Comparison of ENCODE assay signal across 18 cellular contexts in genomic region chr6:137704802-137705165, GRCh38.
DNase-seq lines count a peak whose midpoint lies in the region; ATAC-seq and TF ChIP-seq lines count a peak whose summit lies in the region.
"Had no signal": no experiment of that assay in that cellular context is flagged by ENCODE, and none has a peak within 500 bp of the region (broad histone marks: within the 10 kb centered on the region; RNA-seq: fewer than 3 reads in every experiment).

No MANE protein-coding gene starts in this region.

- ATAC-seq in activated naive CD8-positive, alpha-beta T cell treated with anti-CD3 and anti-CD28 coated beads, Interleukin-2, amount 50 U/mL, for 24 hours, result no peak
- ATAC-seq in GM23338 (peak; percentile 60), WTC11 (peak; percentile 29; the same call in 1 of the 2 replicates)
- ATAC-seq: activated CD8-positive, alpha-beta T cell treated with anti-CD3 and anti-CD28 coated beads, Interleukin-2, amount 10 ng/mL, durations not matched to agents 7 days and 5 days had no signal

- H4K20me1 ChIP-seq in GM23338 (replicated peaks; ENCODE audit: insufficient read depth), result no peaks in the 10 kb centered on the region; the same call in 1 of the 2 replicates
- no peaks in the 10 kb centered on the region for H4K20me1 ChIP-seq in smooth muscle cell (ENCODE audit: low read depth)

- H3K27ac Mint-ChIP-seq in activated naive CD8-positive, alpha-beta T cell treated with anti-CD3 and anti-CD28 coated beads, Interleukin-2, amount 50 U/mL, for 24 hours, result peak overlapping the region; percentile 71
- no peak overlapping the region for H3K27ac Mint-ChIP-seq in activated naive CD8-positive, alpha-beta T cell treated with anti-CD3 and anti-CD28 coated beads for 36 hours
- no peak overlapping the region for H3K27ac Mint-ChIP-seq in GM23338
- no peak overlapping the region for H3K27ac Mint-ChIP-seq in WTC11
- H3K27ac Mint-ChIP-seq: activated CD8-positive, alpha-beta T cell treated with anti-CD3 and anti-CD28 coated beads, Interleukin-2, amount 10 ng/mL, durations not matched to agents 7 days and 5 days; activated naive CD4-positive, alpha-beta T cell treated with anti-CD3 and anti-CD28 coated beads, Interleukin-2, amount 10 ng/mL, durations not matched to agents 7 days and 5 days had no signal

- H3K9me2 ChIP-seq in GM23338 (ENCODE audit: insufficient read depth), result no peaks in the 10 kb centered on the region

- CTCF ChIA-PET in WTC11 (lab: Charles Lee), result interaction anchor here (0.6 to 2.2 kb wide), 25 partner anchors 8 to 400 kb away, joined by 3 to 17 read pairs (median 4); no protein-coding TSS in a partner anchor

- no peak overlapping the region for H3K4me3 ChIP-seq in GM23338
- H3K4me3 ChIP-seq in smooth muscle cell, result no peak overlapping the region
- H3K4me3 ChIP-seq: ascending aorta, dorsolateral prefrontal cortex, spleen, upper lobe of left lung had no signal

- H3K27ac ChIP-seq in GM23338 (ENCODE audit: low read depth), result no peak overlapping the region
- no peak overlapping the region for H3K27ac ChIP-seq in smooth muscle cell (ENCODE audit: low read depth)
- H3K27ac ChIP-seq: ascending aorta, C4-2B, dorsolateral prefrontal cortex, spleen, upper lobe of left lung had no signal

- peaks cover 2% of the 10 kb centered on the region for H3K36me3 Mint-ChIP-seq in activated naive CD8-positive, alpha-beta T cell treated with anti-CD3 and anti-CD28 coated beads, Interleukin-2, amount 50 U/mL, for 24 hours (ENCODE audit: low read depth)
- H3K36me3 Mint-ChIP-seq in activated naive CD8-positive, alpha-beta T cell treated with anti-CD3 and anti-CD28 coated beads for 36 hours, result peaks cover 9% of the 10 kb centered on the region
- no peaks in the 10 kb centered on the region for H3K36me3 Mint-ChIP-seq in GM23338 (ENCODE audit: low read depth)
- no peaks in the 10 kb centered on the region for H3K36me3 Mint-ChIP-seq in WTC11

- H3K4me1 ChIP-seq in GM23338 (ENCODE audit: insufficient read depth) (no peaks in the 10 kb centered on the region), smooth muscle cell (ENCODE audit: low read depth) (no peaks in the 10 kb centered on the region)

- H3K9me3 ChIP-seq in smooth muscle cell (replicated peaks; ENCODE audit: low read depth), result no peaks in the 10 kb centered on the region
- H3K9me3 ChIP-seq: ascending aorta, spleen, upper lobe of left lung had no signal

- no peak overlapping the region for H3K4me3 Mint-ChIP-seq in activated naive CD8-positive, alpha-beta T cell treated with anti-CD3 and anti-CD28 coated beads, Interleukin-2, amount 50 U/mL, for 24 hours
- H3K4me3 Mint-ChIP-seq in activated naive CD8-positive, alpha-beta T cell treated with anti-CD3 and anti-CD28 coated beads for 36 hours, result no peak overlapping the region
- H3K4me3 Mint-ChIP-seq in GM23338, result no peak overlapping the region
- no peak overlapping the region for H3K4me3 Mint-ChIP-seq in WTC11
- H3K4me3 Mint-ChIP-seq: activated CD8-positive, alpha-beta T cell treated with anti-CD3 and anti-CD28 coated beads, Interleukin-2, amount 10 ng/mL, durations not matched to agents 7 days and 5 days; activated naive CD4-positive, alpha-beta T cell treated with anti-CD3 and anti-CD28 coated beads, Interleukin-2, amount 10 ng/mL, durations not matched to agents 7 days and 5 days; activated T-cell treated with anti-CD3 and anti-CD28 coated beads, Interleukin-2, amount 50 U/mL, for 4 hours; central memory CD8-positive, alpha-beta T cell had no signal

- POLR2A ChIA-PET in WTC11 (lab: Charles Lee), result no interaction called here

- peak overlapping the region; percentile 8; the same call in 1 of the 2 replicates for H2AFZ ChIP-seq in GM23338
- H2AFZ ChIP-seq in smooth muscle cell (ENCODE audit: low read depth), result peak overlapping the region; percentile 40

- H3K27me3 ChIP-seq in GM23338 (ENCODE audit: insufficient read depth) (no peaks in the 10 kb centered on the region), smooth muscle cell (ENCODE audit: low read depth) (no peaks in the 10 kb centered on the region)
- H3K27me3 ChIP-seq: ascending aorta, spleen, upper lobe of left lung had no signal

- WGBS in smooth muscle cell (ENCODE audit: low lambda C conversion rate), result 56% methylated on average over 5 of the region's 5 CpGs

- no peak for DNase-seq in activated naive CD8-positive, alpha-beta T cell treated with anti-CD3 and anti-CD28 coated beads, Interleukin-2, amount 50 U/mL, for 24 hours
- DNase-seq in activated naive CD8-positive, alpha-beta T cell treated with anti-CD3 and anti-CD28 coated beads for 36 hours, result no peak
- DNase-seq in GM23338 (ENCODE audit: low spot score), result peak; percentile 49
- no peak for DNase-seq in WTC11 (ENCODE audit: low spot score)
- DNase-seq in smooth muscle cell (lab: John Stamatoyannopoulos, UW; ENCODE audit: unreplicated experiment), result no peak
- DNase-seq in NCI-H2171 (lab: John Stamatoyannopoulos, UW), result no peak
- DNase-seq in pons (ENCODE audit: low spot score), result no peak
- no peak for DNase-seq in cerebellar cortex (ENCODE audit: low spot score)
- DNase-seq: NCI-H2081 treated with DMSO at 0.1 percent for 48 hours had no signal

- H3K79me2 ChIP-seq in GM23338 (replicated peaks; ENCODE audit: insufficient read depth) (no peaks in the 10 kb centered on the region), smooth muscle cell (ENCODE audit: low read depth) (no peaks in the 10 kb centered on the region)

- peaks cover 84% of the 10 kb centered on the region for H3K4me1 Mint-ChIP-seq in activated naive CD8-positive, alpha-beta T cell treated with anti-CD3 and anti-CD28 coated beads, Interleukin-2, amount 50 U/mL, for 24 hours
- peaks cover 60% of the 10 kb centered on the region for H3K4me1 Mint-ChIP-seq in activated naive CD8-positive, alpha-beta T cell treated with anti-CD3 and anti-CD28 coated beads for 36 hours
- H3K4me1 Mint-ChIP-seq in GM23338 (peaks cover 4% of the 10 kb centered on the region; the same call in 2 of the 3 replicates), WTC11 (peaks cover 6% of the 10 kb centered on the region)

- no peak overlapping the region for H3K9ac ChIP-seq in smooth muscle cell (ENCODE audit: low read depth)

- no peaks in the 10 kb centered on the region for H3K27me3 Mint-ChIP-seq in activated naive CD8-positive, alpha-beta T cell treated with anti-CD3 and anti-CD28 coated beads, Interleukin-2, amount 50 U/mL, for 24 hours
- peaks cover 5% of the 10 kb centered on the region for H3K27me3 Mint-ChIP-seq in activated naive CD8-positive, alpha-beta T cell treated with anti-CD3 and anti-CD28 coated beads for 36 hours
- H3K27me3 Mint-ChIP-seq in GM23338 (ENCODE audit: insufficient read depth, low read depth, poor library complexity) (peaks cover 2% of the 10 kb centered on the region), WTC11 (ENCODE audit: low read depth) (no peaks in the 10 kb centered on the region)

- H3K9me3 Mint-ChIP-seq in activated naive CD8-positive, alpha-beta T cell treated with anti-CD3 and anti-CD28 coated beads, Interleukin-2, amount 50 U/mL, for 24 hours, result no peaks in the 10 kb centered on the region
- H3K9me3 Mint-ChIP-seq in activated naive CD8-positive, alpha-beta T cell treated with anti-CD3 and anti-CD28 coated beads for 36 hours, result peaks cover 1% of the 10 kb centered on the region
- H3K9me3 Mint-ChIP-seq in GM23338, result no peaks in the 10 kb centered on the region
- H3K9me3 Mint-ChIP-seq in WTC11, result no peaks in the 10 kb centered on the region
- H3K9me3 Mint-ChIP-seq: activated naive CD4-positive, alpha-beta T cell treated with anti-CD3 and anti-CD28 coated beads, Interleukin-2, amount 10 ng/mL, durations not matched to agents 7 days and 5 days; activated T-cell treated with anti-CD3 and anti-CD28 coated beads, Interleukin-2, amount 50 U/mL, for 4 hours had no signal

- no peak for TF ChIP-seq CTCF in GM23338 (conservative IDR thresholded peaks at IDR 0.05; ENCODE audit: low read depth in 2 of 2)
- no peak for TF ChIP-seq CTCF in WTC11 (IDR thresholded peaks at IDR 0.05)
- TF ChIP-seq CTCF in smooth muscle cell (IDR thresholded peaks at IDR 0.05; ENCODE audit: borderline replicate concordance, insufficient read depth, poor library complexity, severe bottlenecking), result no peak

- H3K36me3 ChIP-seq in GM23338 (ENCODE audit: insufficient read depth) (no peaks in the 10 kb centered on the region), smooth muscle cell (ENCODE audit: low read depth) (no peaks in the 10 kb centered on the region)
- H3K36me3 ChIP-seq: ascending aorta, spleen, upper lobe of left lung had no signal

- H3F3A ChIP-seq in GM23338 (replicated peaks; ENCODE audit: low read depth), result no peaks in the 10 kb centered on the region
- H3F3A ChIP-seq in smooth muscle cell (ENCODE audit: low read depth), result no peaks in the 10 kb centered on the region

- H3K4me2 ChIP-seq in GM23338, result no peak overlapping the region
- H3K4me2 ChIP-seq in smooth muscle cell, result no peak overlapping the region

TF ChIP-seq in GM23338, 12 proteins besides CTCF, POLR2A, EP300 and RAD21 (continues in another document):
- no peak for TF ChIP-seq EZH2phosphoT487 (IDR thresholded peaks at IDR 0.05; ENCODE audit: unreplicated experiment)
- TF ChIP-seq ZNF331 (CRISPR knock-in tag; IDR thresholded peaks at IDR 0.05; ENCODE audit: low read depth), result no peak
- TF ChIP-seq, protein P1, sequence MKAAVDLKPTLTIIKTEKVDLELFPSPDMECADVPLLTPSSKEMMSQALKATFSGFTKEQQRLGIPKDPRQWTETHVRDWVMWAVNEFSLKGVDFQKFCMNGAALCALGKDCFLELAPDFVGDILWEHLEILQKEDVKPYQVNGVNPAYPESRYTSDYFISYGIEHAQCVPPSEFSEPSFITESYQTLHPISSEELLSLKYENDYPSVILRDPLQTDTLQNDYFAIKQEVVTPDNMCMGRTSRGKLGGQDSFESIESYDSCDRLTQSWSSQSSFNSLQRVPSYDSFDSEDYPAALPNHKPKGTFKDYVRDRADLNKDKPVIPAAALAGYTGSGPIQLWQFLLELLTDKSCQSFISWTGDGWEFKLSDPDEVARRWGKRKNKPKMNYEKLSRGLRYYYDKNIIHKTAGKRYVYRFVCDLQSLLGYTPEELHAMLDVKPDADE (IDR thresholded peaks at IDR 0.05), result no peak
- no peak for TF ChIP-seq ZNF114 (CRISPR knock-in tag; IDR thresholded peaks at IDR 0.05)

TF ChIP-seq in WTC11, 78 proteins besides CTCF, POLR2A, EP300 and RAD21 (continues in another document):
- TF ChIP-seq ZNF416 (CRISPR knock-in tag; IDR thresholded peaks at IDR 0.05) (no peak), JAZF1 (CRISPR knock-in tag; IDR thresholded peaks at IDR 0.05) (no peak)
